Comparison of ENCODE assay signal across 8 cellular contexts in genomic region chr9:129333613-129333960, GRCh38.
DNase-seq lines count a peak whose midpoint lies in the region; ATAC-seq, FAIRE-seq and TF ChIP-seq lines count a peak whose summit lies in the region.

No MANE protein-coding gene starts in this region.

- H3K9me1 ChIP-seq in K562 (ENCODE audit: control insufficient read depth, insufficient read depth, low read length): no peaks in the 10 kb centered on the region

- in situ Hi-C loops in K562 (cut with MboI): loop anchor here (25.0 kb wide), 1 partner anchor 279 kb away; the partner anchor contains the start of gene C9orf50

- peak overlapping the region; percentile 52 for H3K27ac ChIP-seq in KMS-11
- H3K27ac ChIP-seq in K562 (ENCODE audit: extremely low read depth, low read depth, low read length): no peak overlapping the region
- peak overlapping the region; percentile 80 for H3K27ac ChIP-seq in layer of hippocampus (ENCODE audit: low read depth, low read length)
- H3K27ac ChIP-seq in temporal lobe (ENCODE audit: low read depth, low read length): peak overlapping the region; percentile 73

- CTCF ChIA-PET in K562 (lab: Yijun Ruan, JAX; ENCODE audit: low intra/inter-chr PET ratio): interaction anchor here (0.6 kb wide), 1 partner anchor 61 kb away, joined by 3 read pairs; no protein-coding TSS in a partner anchor

- H4K20me1 ChIP-seq in KMS-11 (ENCODE audit: insufficient read depth): no peaks in the 10 kb centered on the region
- no peaks in the 10 kb centered on the region for H4K20me1 ChIP-seq in K562 (replicated peaks; ENCODE audit: control insufficient read depth, insufficient read depth, low read length)

- no peak for TF ChIP-seq POLR2A in K562 (conservative IDR thresholded peaks at IDR 0.05)

- DNase-seq in K562 (ENCODE audit: extremely low read depth in 1 of 4, low spot score in 3 of 4): no peak
- DNase-seq in foreskin melanocyte: no peak
- no peak for DNase-seq in GM20000 (ENCODE audit: low spot score)

- no peak for TF ChIP-seq CTCF in KMS-11 (conservative IDR thresholded peaks at IDR 0.05; ENCODE audit: low read depth, low read length)
- no peak for TF ChIP-seq CTCF in K562 (IDR thresholded peaks at IDR 0.05 in 2 of 3, conservative IDR thresholded peaks at IDR 0.05 in 1 of 3; ENCODE audit: insufficient read depth in 2 of 3, low read depth in 1 of 3, low read length in 3 of 3)
- no peak for TF ChIP-seq CTCF in GM20000 (IDR thresholded peaks at IDR 0.05; ENCODE audit: extremely low read depth, missing control alignments)

- H3K4me1 ChIP-seq in KMS-11 (ENCODE audit: low read depth, poor library complexity, severe bottlenecking): peaks cover 57% of the 10 kb centered on the region
- H3K4me1 ChIP-seq in K562 (replicated peaks in 1 of 2; ENCODE audit: control insufficient read depth in 2 of 2, insufficient read depth in 2 of 2, low read length in 2 of 2): peaks cover 14 to 32% of the 10 kb centered on the region in 2 experiments

- WGBS in K562 (ENCODE audit: insufficient coverage, low coverage, missing lambda C conversion rate): 76% methylated on average over 7 of the region's 8 CpGs

- H3K27me3 ChIP-seq in KMS-11 (ENCODE audit: insufficient read depth, low read depth): no peaks in the 10 kb centered on the region
- no peaks in the 10 kb centered on the region for H3K27me3 ChIP-seq in K562 (ENCODE audit: control insufficient read depth in 2 of 2, insufficient read depth in 2 of 2, low read length in 2 of 2)
- no peaks in the 10 kb centered on the region for H3K27me3 ChIP-seq in layer of hippocampus (ENCODE audit: control insufficient read depth, insufficient read depth, low read length)

- POLR2A ChIA-PET in K562 (lab: Yijun Ruan, JAX): interaction anchor here (0.6 to 0.7 kb wide), 2 partner anchors 36 to 162 kb away, joined by 3 read pairs; no protein-coding TSS in a partner anchor

- ATAC-seq in K562 (no peak), GM21367 (IDR thresholded peaks at IDR 0.05; ENCODE audit: unreplicated experiment) (no peak), HG03039 (IDR thresholded peaks at IDR 0.05; ENCODE audit: unreplicated experiment) (no peak)

- intact Hi-C loops in K562 (cut with micrococcal nuclease): loop anchor here (5.0 kb wide), 1 partner anchor 156 kb away; the partner anchor contains the start of gene IER5L

- 0 out of 2 replicates have a peak, but pooled peaks cover 10% of the 10 kb centered on the region for H3K9me3 ChIP-seq in K562 (replicated peaks; ENCODE audit: control insufficient read depth, insufficient read depth, low read depth, low read length)

- H3K9ac ChIP-seq in KMS-11: no peak overlapping the region; the same call in 1 of the 2 replicates
- H3K9ac ChIP-seq in K562 (ENCODE audit: insufficient read depth in 1 of 2, low read depth in 2 of 2, low read length in 2 of 2): peak overlapping the region in 1 of 2 experiments; percentile 89; a peak in 1 of 4 replicates

- BruUV-seq in K562 (replicated peaks; lab: Mats Ljungman, UMichigan): no TSS peak

- FAIRE-seq in K562 (lab: Jason Lieb, UNC): no peak

- H2AFZ ChIP-seq in KMS-11 (ENCODE audit: low read depth) (peak overlapping the region; percentile 2; the same call in 1 of the 2 replicates), K562 (ENCODE audit: low read depth, low read length) (peak overlapping the region; percentile 84)

- peak overlapping the region; percentile 56; the same call in 1 of the 2 replicates for H3K4me2 ChIP-seq in KMS-11
- H3K4me2 ChIP-seq in K562 (ENCODE audit: insufficient read depth, low read length): no peak overlapping the region; the same call in 1 of the 2 replicates

- no peaks in the 10 kb centered on the region for H3K36me3 ChIP-seq in KMS-11 (ENCODE audit: insufficient read depth)
- no peaks in the 10 kb centered on the region for H3K36me3 ChIP-seq in K562 (ENCODE audit: control insufficient read depth, insufficient read depth, low read length)

- no peak for TF ChIP-seq EP300 in K562 (IDR thresholded peaks at IDR 0.05; ENCODE audit: low read length)

- H3K79me2 ChIP-seq in KMS-11 (ENCODE audit: insufficient read depth, low read depth) (no peaks in the 10 kb centered on the region), K562 (ENCODE audit: control insufficient read depth, insufficient read depth, low read length) (no peaks in the 10 kb centered on the region)

- H3K4me3 ChIP-seq in KMS-11 (IDR thresholded peaks at IDR 0.05; ENCODE audit: insufficient read depth, low read depth, low read length): no peak overlapping the region
- H3K4me3 ChIP-seq in K562: no peak overlapping the region

- TF ChIP-seq RAD21 in K562 (CRISPR knock-in tag; conservative IDR thresholded peaks at IDR 0.05 in 1 of 2, IDR thresholded peaks at IDR 0.05 in 1 of 2): no peak

TF ChIP-seq in K562, 482 proteins besides CTCF, POLR2A, EP300 and RAD21:
- no peak for TF ChIP-seq IRF1 (CRISPR knock-in tag; IDR thresholded peaks at IDR 0.05; ENCODE audit: borderline replicate concordance)
- TF ChIP-seq ZNF121 (CRISPR knock-in tag; conservative IDR thresholded peaks at IDR 0.05): 0 out of 2 replicates have a peak, but pooled peaks have one; percentile 0
- TF ChIP-seq ZNF766 (CRISPR knock-in tag; conservative IDR thresholded peaks at IDR 0.05): 0 out of 2 replicates have a peak, but pooled peaks have one; percentile 15
- peak in 1 of 2 experiments; percentile 6; a peak in 1 of 4 replicates for TF ChIP-seq FOXA3 (CRISPR knock-in tag; conservative IDR thresholded peaks at IDR 0.05 in 1 of 2, IDR thresholded peaks at IDR 0.05 in 1 of 2)
